Comparison of ENCODE assay signal across 14 cellular contexts in genomic region chr14:20331048-20331613, GRCh38. TPM values are rescaled to one million over a fixed set of nuclear protein-coding genes. Genes with fewer than 3 reads are reported as not detected.
DNase-seq lines count a peak whose midpoint lies in the region; ATAC-seq, FAIRE-seq and TF ChIP-seq lines count a peak whose summit lies in the region.
"Had no signal": no experiment of that assay in that cellular context is flagged by ENCODE, and none has a peak within 500 bp of the region (broad histone marks: within the 10 kb centered on the region; RNA-seq: fewer than 3 reads in every experiment).

No MANE protein-coding gene starts in this region.

- H3K4me2 ChIP-seq in BLaER1 treated with 17β-estradiol and CSF1 and Interleukin-3, amounts not matched to agents 10 nM and 100 nM, result peak overlapping the region; percentile 43 to 96 (median 75); a peak in 21 of 22 replicates

- ATAC-seq in activated CD8-positive, alpha-beta T cell treated with anti-CD3 and anti-CD28 coated beads, Interleukin-2, amount 10 ng/mL, durations not matched to agents 7 days and 5 days, result no peak

- H3K36me3 Mint-ChIP-seq in activated CD8-positive, alpha-beta T cell treated with anti-CD3 and anti-CD28 coated beads, Interleukin-2, amount 10 ng/mL, durations not matched to agents 7 days and 5 days (ENCODE audit: low read depth), result peaks cover 23% of the 10 kb centered on the region

- peaks cover 33 to 69% (median 45%) of the 10 kb centered on the region in 10 experiments for H3K4me1 ChIP-seq in BLaER1 treated with 17β-estradiol and CSF1 and Interleukin-3, amounts not matched to agents 10 nM and 100 nM
- H3K4me1 ChIP-seq in HAP-1 (peaks cover 35% of the 10 kb centered on the region), liver (ENCODE audit: control insufficient read depth in 4 of 4, insufficient read depth in 4 of 4, low read length in 3 of 4) (peaks cover 9 to 60% (median 52%) of the 10 kb centered on the region in 4 donors)

- no peak for FAIRE-seq in H54 (lab: Jason Lieb, UNC)

- POLR2A ChIA-PET in activated CD8-positive, alpha-beta T cell treated with anti-CD3 and anti-CD28 coated beads, Interleukin-2, amount 10 ng/mL, durations not matched to agents 7 days and 5 days (lab: Charles Lee), result interaction anchor here (8.6 kb wide), 1 partner anchor 11 kb away, joined by 77 read pairs; the partner anchor contains the start of gene PARP2

- peak overlapping the region in 8 of 10 experiments; percentile 32 to 81 (median 68); a peak in 9 of 20 replicates for H3K4me3 ChIP-seq in BLaER1 treated with 17β-estradiol and CSF1 and Interleukin-3, amounts not matched to agents 10 nM and 100 nM
- peak overlapping the region; percentile 60 for H3K4me3 ChIP-seq in HAP-1
- H3K4me3 ChIP-seq in liver (ENCODE audit: low read depth in 1 of 3, low read length in 3 of 3), result peak overlapping the region in 1 of 3 donors; percentile 0
- H3K4me3 ChIP-seq: lung had no signal

- H3K4me1 Mint-ChIP-seq in activated CD8-positive, alpha-beta T cell treated with anti-CD3 and anti-CD28 coated beads, Interleukin-2, amount 10 ng/mL, durations not matched to agents 7 days and 5 days (ENCODE audit: low read depth), result peaks cover 62% of the 10 kb centered on the region

- H3K27ac ChIP-seq in BLaER1 treated with 17β-estradiol and CSF1 and Interleukin-3, amounts not matched to agents 10 nM and 100 nM, result no peak overlapping the region; a peak in 1 of 22 replicates
- H3K27ac ChIP-seq in liver (ENCODE audit: low read depth in 1 of 2, low read length in 2 of 2), result peak overlapping the region in 1 of 2 donors; percentile 28

- TF ChIP-seq CTCF in liver (IDR thresholded peaks at IDR 0.05; ENCODE audit: low read depth, low read length, missing input control), result no peak

- in situ Hi-C loops in HAP-1 (cut with MboI; ENCODE audit: low sequenced_read_pairs), result loop anchor here (10.0 to 25.0 kb wide), 2 partner anchors 274 to 756 kb away; partner anchors contain the start of gene ZNF219

- no peaks in the 10 kb centered on the region for H3K27me3 ChIP-seq in BLaER1 treated with 17β-estradiol and CSF1 and Interleukin-3, amounts not matched to agents 10 nM and 100 nM
- no peaks in the 10 kb centered on the region for H3K27me3 ChIP-seq in HAP-1 (ENCODE audit: low read depth)
- H3K27me3 ChIP-seq in liver (ENCODE audit: control insufficient read depth in 4 of 4, insufficient read depth in 4 of 4, low read length in 3 of 4), result no peaks in the 10 kb centered on the region
- H3K27me3 ChIP-seq: esophagus squamous epithelium had no signal

- peaks cover 9 to 48% (median 36%) of the 10 kb centered on the region in 11 experiments for H3K36me3 ChIP-seq in BLaER1 treated with 17β-estradiol and CSF1 and Interleukin-3, amounts not matched to agents 10 nM and 100 nM
- H3K36me3 ChIP-seq in HAP-1 (replicated peaks) (peaks cover 35% of the 10 kb centered on the region), liver (ENCODE audit: control insufficient read depth in 4 of 4, insufficient read depth in 3 of 4, low read depth in 1 of 4, low read length in 3 of 4) (peaks cover 2 to 16% (median 6%) of the 10 kb centered on the region in 4 donors)

- peaks cover 0 to 59% (median 50%) of the 10 kb centered on the region in 11 experiments; a peak in 17 of 22 replicates for H4K20me1 ChIP-seq in BLaER1 treated with 17β-estradiol and CSF1 and Interleukin-3, amounts not matched to agents 10 nM and 100 nM

- CTCF ChIA-PET in activated CD8-positive, alpha-beta T cell treated with anti-CD3 and anti-CD28 coated beads, Interleukin-2, amount 10 ng/mL, durations not matched to agents 7 days and 5 days (lab: Charles Lee), result interaction anchor here (1.1 to 9.9 kb wide), 4 partner anchors 12 to 277 kb away, joined by 3 to 151 read pairs (median 16); partner anchors contain the start of gene PARP2

- H3K27ac Mint-ChIP-seq in activated CD8-positive, alpha-beta T cell treated with anti-CD3 and anti-CD28 coated beads, Interleukin-2, amount 10 ng/mL, durations not matched to agents 7 days and 5 days, result no peak overlapping the region

- H3K9me3 Mint-ChIP-seq in activated CD8-positive, alpha-beta T cell treated with anti-CD3 and anti-CD28 coated beads, Interleukin-2, amount 10 ng/mL, durations not matched to agents 7 days and 5 days (ENCODE audit: insufficient read depth), result no peaks in the 10 kb centered on the region

- no peak for TF ChIP-seq POLR2A in H54 (IDR thresholded peaks at IDR 0.05; ENCODE audit: low read depth, low read length)

- H3K27me3 Mint-ChIP-seq in activated CD8-positive, alpha-beta T cell treated with anti-CD3 and anti-CD28 coated beads, Interleukin-2, amount 10 ng/mL, durations not matched to agents 7 days and 5 days (ENCODE audit: low read depth), result no peaks in the 10 kb centered on the region

- H3K9ac ChIP-seq in BLaER1 treated with 17β-estradiol and CSF1 and Interleukin-3, amounts not matched to agents 10 nM and 100 nM, result peak overlapping the region in 7 of 11 experiments; percentile 9 to 49 (median 21); a peak in 10 of 22 replicates
- no peak overlapping the region for H3K9ac ChIP-seq in liver (ENCODE audit: low read depth in 1 of 2, low read length in 2 of 2)

- 31% methylated on average over 2 of the region's 2 CpGs for WGBS in liver

- peak overlapping the region; percentile 26 for H3K4me3 Mint-ChIP-seq in activated CD8-positive, alpha-beta T cell treated with anti-CD3 and anti-CD28 coated beads, Interleukin-2, amount 10 ng/mL, durations not matched to agents 7 days and 5 days

- DNase-seq in HAP-1 (ENCODE audit: low spot score in 2 of 2) (no peak), NCI-H524 (lab: John Stamatoyannopoulos, UW) (no peak), NCI-H2029 (lab: John Stamatoyannopoulos, UW) (no peak), H54 (ENCODE audit: insufficient read length, low spot score) (no peak), T-helper 9 cell (no peak)
- DNase-seq in activated CD8-positive, alpha-beta T cell treated with anti-CD3 and anti-CD28 coated beads, Interleukin-2, amount 10 ng/mL, durations not matched to agents 7 days and 5 days, result no peak
- DNase-seq: amygdala, EL, esophagus squamous epithelium, NCI-H446, substantia nigra had no signal

- no peak for TF ChIP-seq RAD21 in liver (IDR thresholded peaks at IDR 0.05)

- no peaks in the 10 kb centered on the region for H3K9me3 ChIP-seq in BLaER1 treated with 17β-estradiol and CSF1 and Interleukin-3, amounts not matched to agents 10 nM and 100 nM (replicated peaks in 1 of 11)
- H3K9me3 ChIP-seq in HAP-1 (no peaks in the 10 kb centered on the region), liver (ENCODE audit: control insufficient read depth in 4 of 4, low read length in 3 of 4) (no peaks in the 10 kb centered on the region)
- H3K9me3 ChIP-seq: esophagus squamous epithelium had no signal

TF ChIP-seq in liver, 16 proteins besides CTCF, POLR2A, EP300 and RAD21:
- TF ChIP-seq REST (IDR thresholded peaks at IDR 0.05) (no peak), MAX (IDR thresholded peaks at IDR 0.05) (no peak), GABPA (IDR thresholded peaks at IDR 0.05 in 1 of 2, conservative IDR thresholded peaks at IDR 0.05 in 1 of 2) (no peak), ATF3 (IDR thresholded peaks at IDR 0.05) (peak; percentile 12), RXRA (IDR thresholded peaks at IDR 0.05) (peak in 1 of 2 donors; percentile 18), NR2F2 (IDR thresholded peaks at IDR 0.05) (no peak), YY1 (IDR thresholded peaks at IDR 0.05) (no peak)

RNA-seq across cellular contexts. Expression of gene CCNB1IP1, which starts 1.9 kb away (rescaled TPM):
- 10 to 100 TPM; 35.3 to 38.3 TPM for total RNA-seq in activated CD8-positive, alpha-beta T cell treated with anti-CD3 and anti-CD28 coated beads, Interleukin-2, amount 10 ng/mL, durations not matched to agents 7 days and 5 days
- 10 to 100 TPM; 14.5 to 31.0 TPM for total RNA-seq in liver
- polyA plus RNA-seq in liver, result 10 to 100 TPM; 14.9 to 16.5 TPM

RNA-seq across cellular contexts. Expression of gene PARP2, which starts 12.3 kb away (rescaled TPM):
- total RNA-seq in activated CD8-positive, alpha-beta T cell treated with anti-CD3 and anti-CD28 coated beads, Interleukin-2, amount 10 ng/mL, durations not matched to agents 7 days and 5 days, result 10 to 100 TPM; 29.7 to 32.3 TPM
- 1 to 10 TPM; 7.1 to 7.2 TPM for total RNA-seq in liver
- 10 to 100 TPM in 1 of 2 donors, 1 to 10 TPM in 1; 5.6 to 13.3 TPM for polyA plus RNA-seq in liver

RNA-seq across cellular contexts. Expression of gene TTC5, which starts 25.4 kb away (rescaled TPM):
- 10 to 100 TPM; 21.8 to 22.0 TPM for total RNA-seq in activated CD8-positive, alpha-beta T cell treated with anti-CD3 and anti-CD28 coated beads, Interleukin-2, amount 10 ng/mL, durations not matched to agents 7 days and 5 days
- total RNA-seq in liver, result 1 to 10 TPM; 5.2 to 8.3 TPM
- polyA plus RNA-seq in liver, result 1 to 10 TPM; 2.5 to 3.3 TPM

Comparison
In these comparisons a context has a peak if more than half of its experiments do, and no peak if none do; other contexts are left out.
1. H3K9ac ChIP-seq: peak in BLaER1 treated with 17β-estradiol and CSF1 and Interleukin-3, amounts not matched to agents 10 nM and 100 nM (7 of 11); none in liver (0 of 2).